ENCODE assay signal across 8 cellular contexts in genomic region chr3:16550676-16551341, GRCh38. TPM values are rescaled to one million over a fixed set of nuclear protein-coding genes. Genes with fewer than 3 reads are reported as not detected.
DNase-seq lines count a peak whose midpoint lies in the region; ATAC-seq and TF ChIP-seq lines count a peak whose summit lies in the region.

No MANE protein-coding gene starts in this region.

- H3K4me3 Mint-ChIP-seq in GM23338, result no peak overlapping the region

- TF ChIP-seq EP300 in upper lobe of left lung (IDR thresholded peaks at IDR 0.05), result no peak

- peaks cover 12% of the 10 kb centered on the region for H3K27me3 Mint-ChIP-seq in GM23338 (ENCODE audit: insufficient read depth, low read depth, poor library complexity)

- H3K4me1 ChIP-seq in GM23338 (ENCODE audit: insufficient read depth) (peaks cover 9% of the 10 kb centered on the region; the same call in 1 of the 2 replicates), SJSA1 (replicated peaks) (peaks cover 12% of the 10 kb centered on the region), upper lobe of left lung (peaks cover 3 to 7% (median 5%) of the 10 kb centered on the region in 4 donors)

- DNase-seq in EL, result peak; percentile 85
- peak; percentile 92 for DNase-seq in GM23338 (ENCODE audit: low spot score)
- peak; percentile 79 for DNase-seq in LoVo (ENCODE audit: low spot score)
- peak; percentile 69 to 76 for DNase-seq in SJSA1 (ENCODE audit: low read depth in 1 of 2, low spot score in 2 of 2)
- peak; percentile 11 to 37 (median 14) for DNase-seq in activated naive CD4-positive, alpha-beta T cell (lab: John Stamatoyannopoulos, UW)
- peak; percentile 81 for DNase-seq in glomerular endothelial cell (ENCODE audit: extremely low read depth, low read depth, low spot score)
- peak; percentile 87 for DNase-seq in pons (ENCODE audit: low spot score)
- DNase-seq in upper lobe of left lung, result peak in 1 of 2 donors; percentile 70

- H3K27ac ChIP-seq in GM23338 (ENCODE audit: low read depth), result no peak overlapping the region
- no peak overlapping the region for H3K27ac ChIP-seq in SJSA1
- H3K27ac ChIP-seq in upper lobe of left lung, result no peak overlapping the region

- H3K9me3 ChIP-seq in SJSA1 (replicated peaks) (no peaks in the 10 kb centered on the region), upper lobe of left lung (no peaks in the 10 kb centered on the region)

- peak overlapping the region; percentile 98 for H3K27ac Mint-ChIP-seq in GM23338

- no peaks in the 10 kb centered on the region for H4K20me1 ChIP-seq in GM23338 (replicated peaks; ENCODE audit: insufficient read depth)

- peaks cover 4% of the 10 kb centered on the region; the same call in 1 of the 3 replicates for H3K9me3 Mint-ChIP-seq in GM23338

- 13% methylated on average over 7 of the region's 7 CpGs for WGBS in upper lobe of left lung, 2 donors

- H3K36me3 Mint-ChIP-seq in GM23338 (ENCODE audit: low read depth), result peaks cover 4% of the 10 kb centered on the region; the same call in 1 of the 3 replicates

- peak; percentile 97 for ATAC-seq in GM23338
- peak; percentile 92 to 95 for ATAC-seq in upper lobe of left lung (ENCODE audit: low FRiP score in 2 of 2)

- peak overlapping the region; percentile 44 for H3K4me2 ChIP-seq in GM23338

- no peaks in the 10 kb centered on the region for H3K27me3 ChIP-seq in GM23338 (ENCODE audit: insufficient read depth)
- no peaks in the 10 kb centered on the region for H3K27me3 ChIP-seq in SJSA1 (replicated peaks)
- H3K27me3 ChIP-seq in upper lobe of left lung, result no peaks in the 10 kb centered on the region

- no peaks in the 10 kb centered on the region for H3F3A ChIP-seq in GM23338 (replicated peaks; ENCODE audit: low read depth)

- TF ChIP-seq CTCF in GM23338 (conservative IDR thresholded peaks at IDR 0.05; ENCODE audit: low read depth in 2 of 2) (peak; percentile 94 to 98), upper lobe of left lung (IDR thresholded peaks at IDR 0.05) (peak; percentile 81 to 93 (median 90))

- H3K4me3 ChIP-seq in GM23338 (peak overlapping the region; percentile 11; the same call in 1 of the 2 replicates), SJSA1 (no peak overlapping the region), upper lobe of left lung (no peak overlapping the region)

- H3K9me2 ChIP-seq in GM23338 (ENCODE audit: insufficient read depth), result no peaks in the 10 kb centered on the region

- H3K36me3 ChIP-seq in GM23338 (ENCODE audit: insufficient read depth) (no peaks in the 10 kb centered on the region), SJSA1 (no peaks in the 10 kb centered on the region), upper lobe of left lung (no peaks in the 10 kb centered on the region)

- H2AFZ ChIP-seq in GM23338, result peak overlapping the region; percentile 28

- TF ChIP-seq POLR2A in upper lobe of left lung (IDR thresholded peaks at IDR 0.05), result no peak

- no peaks in the 10 kb centered on the region for H3K79me2 ChIP-seq in GM23338 (replicated peaks; ENCODE audit: insufficient read depth)

- peaks cover 11% of the 10 kb centered on the region; the same call in 2 of the 3 replicates for H3K4me1 Mint-ChIP-seq in GM23338

TF ChIP-seq in GM23338, 12 proteins besides CTCF, POLR2A, EP300 and RAD21 (continues in another document):
- TF ChIP-seq NANOG (IDR thresholded peaks at IDR 0.05; ENCODE audit: borderline replicate concordance) (peak; percentile 30; the same call in 1 of the 2 replicates), ZNF462 (CRISPR knock-in tag; IDR thresholded peaks at IDR 0.05) (no peak), JUNB (IDR thresholded peaks at IDR 0.05; ENCODE audit: unreplicated experiment) (no peak), CREB1 (CRISPR knock-in tag; IDR thresholded peaks at IDR 0.05; ENCODE audit: low read depth) (0 out of 2 replicates have a peak, but pooled peaks have one; percentile 36), POLR2AphosphoS5 (IDR thresholded peaks at IDR 0.05; ENCODE audit: low read depth) (no peak)

RNA-seq across cellular contexts. Expression of gene RFTN1, which starts 37.3 kb away (rescaled TPM):
- total RNA-seq in GM23338 (2014; rRNA removed; shearing (Covaris generic)), result 6.8 and 7.2 TPM in 2 replicates
- 3.3 and 4.6 TPM in 2 replicates for polyA plus RNA-seq in GM23338 (2016; fragmentation: Nextera tagmentation; extraction: Ambion mirVana)
- total RNA-seq in SJSA1 (2014; rRNA removed; shearing (Covaris generic)), result 54.3 and 56.5 TPM in 2 replicates
- total RNA-seq in glomerular endothelial cell (78.3 and 84.4 TPM in 2 replicates), upper lobe of left lung (100 to 1,000 TPM in 2 of 6 donors, 10 to 100 TPM in 4; 62.1 to 121 (median 76.1) TPM)

RNA-seq across cellular contexts. Expression of gene DAZL, which starts 54.4 kb away (rescaled TPM):
- total RNA-seq in GM23338 (2014; rRNA removed; shearing (Covaris generic)), result 5.3 and 5.9 TPM in 2 replicates
- polyA plus RNA-seq in GM23338 (2016; fragmentation: Nextera tagmentation; extraction: Ambion mirVana), result 2.5 and 3.2 TPM in 2 replicates
- not detected in 2 replicates for total RNA-seq in SJSA1 (2014; rRNA removed; shearing (Covaris generic))
- total RNA-seq in glomerular endothelial cell, result not detected in 2 replicates
- total RNA-seq in upper lobe of left lung, result not detected
